Comparison of ENCODE assay signal across 1 cellular context in genomic region chr1:46724991-46725735, GRCh38.
TF ChIP-seq lines count a peak whose summit lies in the region.

No MANE protein-coding gene starts in this region.

TF ChIP-seq in GM23338, 12 proteins besides CTCF, POLR2A, EP300 and RAD21 (continued from another document):
- no peak for TF ChIP-seq ZNF462 (CRISPR knock-in tag; IDR thresholded peaks at IDR 0.05)
- TF ChIP-seq, protein P1, sequence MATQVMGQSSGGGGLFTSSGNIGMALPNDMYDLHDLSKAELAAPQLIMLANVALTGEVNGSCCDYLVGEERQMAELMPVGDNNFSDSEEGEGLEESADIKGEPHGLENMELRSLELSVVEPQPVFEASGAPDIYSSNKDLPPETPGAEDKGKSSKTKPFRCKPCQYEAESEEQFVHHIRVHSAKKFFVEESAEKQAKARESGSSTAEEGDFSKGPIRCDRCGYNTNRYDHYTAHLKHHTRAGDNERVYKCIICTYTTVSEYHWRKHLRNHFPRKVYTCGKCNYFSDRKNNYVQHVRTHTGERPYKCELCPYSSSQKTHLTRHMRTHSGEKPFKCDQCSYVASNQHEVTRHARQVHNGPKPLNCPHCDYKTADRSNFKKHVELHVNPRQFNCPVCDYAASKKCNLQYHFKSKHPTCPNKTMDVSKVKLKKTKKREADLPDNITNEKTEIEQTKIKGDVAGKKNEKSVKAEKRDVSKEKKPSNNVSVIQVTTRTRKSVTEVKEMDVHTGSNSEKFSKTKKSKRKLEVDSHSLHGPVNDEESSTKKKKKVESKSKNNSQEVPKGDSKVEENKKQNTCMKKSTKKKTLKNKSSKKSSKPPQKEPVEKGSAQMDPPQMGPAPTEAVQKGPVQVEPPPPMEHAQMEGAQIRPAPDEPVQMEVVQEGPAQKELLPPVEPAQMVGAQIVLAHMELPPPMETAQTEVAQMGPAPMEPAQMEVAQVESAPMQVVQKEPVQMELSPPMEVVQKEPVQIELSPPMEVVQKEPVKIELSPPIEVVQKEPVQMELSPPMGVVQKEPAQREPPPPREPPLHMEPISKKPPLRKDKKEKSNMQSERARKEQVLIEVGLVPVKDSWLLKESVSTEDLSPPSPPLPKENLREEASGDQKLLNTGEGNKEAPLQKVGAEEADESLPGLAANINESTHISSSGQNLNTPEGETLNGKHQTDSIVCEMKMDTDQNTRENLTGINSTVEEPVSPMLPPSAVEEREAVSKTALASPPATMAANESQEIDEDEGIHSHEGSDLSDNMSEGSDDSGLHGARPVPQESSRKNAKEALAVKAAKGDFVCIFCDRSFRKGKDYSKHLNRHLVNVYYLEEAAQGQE (IDR thresholded peaks at IDR 0.05; ENCODE audit: unreplicated experiment), result no peak
